ENCODE assay signal across 9 cellular contexts in the genomic region with DNA sequence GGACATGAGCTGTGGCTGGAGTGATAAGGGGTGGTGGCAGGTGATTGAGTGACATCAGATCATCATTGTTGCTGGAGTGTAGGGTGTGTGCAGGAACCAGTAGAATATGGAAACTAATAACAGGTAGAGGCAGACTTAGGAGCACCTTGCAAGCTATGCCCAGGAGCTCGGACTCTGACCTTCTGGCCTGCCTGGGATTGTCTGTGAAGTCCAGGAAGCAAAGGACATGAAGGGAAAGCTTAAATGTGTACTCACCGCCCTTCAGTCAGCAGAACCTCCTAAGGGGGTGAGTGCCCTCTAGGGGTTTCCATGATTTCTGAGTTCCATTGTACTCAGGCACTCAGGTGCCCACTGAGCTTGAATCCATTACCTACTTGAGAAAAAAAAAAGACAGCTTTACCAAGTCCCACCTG.
DNase-seq lines count a peak whose midpoint lies in the region; ATAC-seq and TF ChIP-seq lines count a peak whose summit lies in the region.
"Had no signal": no experiment of that assay in that cellular context is flagged by ENCODE, and none has a peak within 500 bp of the region (broad histone marks: within the 10 kb centered on the region; RNA-seq: fewer than 3 reads in every experiment).

No MANE protein-coding gene starts in this region.

- H3K27me3 ChIP-seq in heart left ventricle (no peaks in the 10 kb centered on the region), subcutaneous abdominal adipose tissue (ENCODE audit: control insufficient read depth in 5 of 5, insufficient read depth in 4 of 5, low read length in 5 of 5) (no peaks in the 10 kb centered on the region)
- H3K27me3 ChIP-seq: BLaER1 treated with 17β-estradiol and CSF1 and Interleukin-3, amounts not matched to agents 10 nM and 100 nM had no signal

- H3K36me3 ChIP-seq in heart left ventricle = peaks cover 0 to 29% (median 4%) of the 10 kb centered on the region in 9 donors
- H3K36me3 ChIP-seq in subcutaneous abdominal adipose tissue (ENCODE audit: control insufficient read depth in 5 of 5, insufficient read depth in 5 of 5, low read length in 5 of 5) = peaks cover 9 to 19% (median 12%) of the 10 kb centered on the region in 5 donors

- ATAC-seq in heart left ventricle (peak in 3 of 4 donors; percentile 52 to 71 (median 61)), GM19324 (IDR thresholded peaks at IDR 0.05; ENCODE audit: low FRiP score, unreplicated experiment) (no peak), GM18870 (IDR thresholded peaks at IDR 0.05; ENCODE audit: unreplicated experiment) (no peak)

- H3K27ac ChIP-seq in heart left ventricle = peak overlapping the region in 1 of 12 donors; percentile 14
- peak overlapping the region; percentile 13 for H3K27ac ChIP-seq in subcutaneous abdominal adipose tissue (ENCODE audit: low read depth, low read length)
- H3K27ac ChIP-seq: BLaER1 treated with 17β-estradiol and CSF1 and Interleukin-3, amounts not matched to agents 10 nM and 100 nM had no signal

- no peak overlapping the region for H3K4me3 ChIP-seq in heart left ventricle
- H3K4me3 ChIP-seq in subcutaneous abdominal adipose tissue (ENCODE audit: low read depth in 1 of 5, low read length in 5 of 5) = no peak overlapping the region
- H3K4me3 ChIP-seq: BLaER1 treated with 17β-estradiol and CSF1 and Interleukin-3, amounts not matched to agents 10 nM and 100 nM had no signal

- no peaks in the 10 kb centered on the region for H3K9me3 ChIP-seq in heart left ventricle
- no peaks in the 10 kb centered on the region for H3K9me3 ChIP-seq in subcutaneous abdominal adipose tissue (ENCODE audit: control insufficient read depth in 5 of 5, low read length in 5 of 5)
- H3K9me3 ChIP-seq: BLaER1 treated with 17β-estradiol and CSF1 and Interleukin-3, amounts not matched to agents 10 nM and 100 nM had no signal

- DNase-seq in NCI-H748 (lab: John Stamatoyannopoulos, UW; ENCODE audit: unreplicated experiment) = peak; percentile 37
- no peak for DNase-seq in NCI-H748 treated with DMSO at 0.1 percent for 48 hours (lab: John Stamatoyannopoulos, UW)
- DNase-seq in RPMI7951 (ENCODE audit: low read depth) = peak; percentile 69
- peak in 3 of 5 donors; percentile 25 to 36 (median 35) for DNase-seq in heart left ventricle
- DNase-seq in effector CD4-positive, alpha-beta T cell = no peak

- intact Hi-C loops in heart left ventricle (cut with DNase I) = loop anchor here in 9 of 10 donors (2.0 to 5.0 kb wide), 7 partner anchors 33 to 203 kb away; partner anchors contain the start of gene CRIM1 (in 4 of the 9)

- peaks cover 6 to 78% (median 53%) of the 10 kb centered on the region in 12 donors for H3K4me1 ChIP-seq in heart left ventricle
- H3K4me1 ChIP-seq in subcutaneous abdominal adipose tissue (ENCODE audit: control insufficient read depth in 5 of 5, insufficient read depth in 5 of 5, low read length in 5 of 5) = peaks cover 8 to 73% (median 53%) of the 10 kb centered on the region in 5 donors

- 31 to 59% (median 42%) methylated on average over 2 of the region's 2 CpGs for WGBS in heart left ventricle, 4 donors

- TF ChIP-seq CTCF in heart left ventricle (IDR thresholded peaks at IDR 0.05) = peak in 11 of 12 donors; percentile 17 to 70 (median 50)

- no peak overlapping the region for H3K9ac ChIP-seq in subcutaneous abdominal adipose tissue (ENCODE audit: low read length in 5 of 5)
- H3K9ac ChIP-seq: BLaER1 treated with 17β-estradiol and CSF1 and Interleukin-3, amounts not matched to agents 10 nM and 100 nM had no signal

- TF ChIP-seq POLR2A in heart left ventricle (IDR thresholded peaks at IDR 0.05) = no peak

Comparison
In these comparisons a context has a peak if more than half of its experiments do, and no peak if none do; other contexts are left out.
1. DNase-seq: peak in NCI-H748 (single experiment), RPMI7951 (single experiment) and heart left ventricle (3 of 5); none in NCI-H748 treated with DMSO at 0.1 percent for 48 hours (single experiment) and effector CD4-positive, alpha-beta T cell (single experiment).
2. ATAC-seq: peak in heart left ventricle (3 of 4); none in GM19324 (single experiment) and GM18870 (single experiment).